ENCODE assay signal across 19 cellular contexts in genomic region chr18:76430636-76431035, GRCh38.
DNase-seq lines count a peak whose midpoint lies in the region; ATAC-seq and TF ChIP-seq lines count a peak whose summit lies in the region.
"Had no signal": no experiment of that assay in that cellular context is flagged by ENCODE, and none has a peak within 500 bp of the region (broad histone marks: within the 10 kb centered on the region; RNA-seq: fewer than 3 reads in every experiment).

No MANE protein-coding gene starts in this region.

- H3K27ac ChIP-seq in Karpas-422 (ENCODE audit: low read length) = peak overlapping the region; percentile 56
- peak overlapping the region; percentile 49 for H3K27ac ChIP-seq in caudate nucleus (ENCODE audit: low read depth, low read length)
- H3K27ac ChIP-seq in uterus = peak overlapping the region; percentile 79 to 96
- H3K27ac ChIP-seq: RWPE1, SJSA1 had no signal

- H3K27ac Mint-ChIP-seq in activated CD4-positive, alpha-beta T cell treated with anti-CD3 and anti-CD28 coated beads, Interleukin-2, amount 10 ng/mL, durations not matched to agents 24 days and 14 days = no peak overlapping the region
- H3K27ac Mint-ChIP-seq: B cell; CD4-positive, CD25-positive, alpha-beta regulatory T cell had no signal

- peak overlapping the region; percentile 42 for H3K4me2 ChIP-seq in Karpas-422 (ENCODE audit: low read depth, low read length, poor library complexity, severe bottlenecking)

- H3K4me1 ChIP-seq in Karpas-422 (ENCODE audit: low read length) (peaks cover 45% of the 10 kb centered on the region), uterus (peaks cover 9 to 14% of the 10 kb centered on the region in 2 donors)
- H3K4me1 ChIP-seq: Caco-2, SJSA1 had no signal

- H2AFZ ChIP-seq in Karpas-422 (ENCODE audit: low read length) = no peak overlapping the region

- no peak overlapping the region for H3K4me3 Mint-ChIP-seq in activated CD4-positive, alpha-beta T cell treated with anti-CD3 and anti-CD28 coated beads, Interleukin-2, amount 10 ng/mL, durations not matched to agents 24 days and 14 days
- H3K4me3 Mint-ChIP-seq: B cell; CD4-positive, CD25-positive, alpha-beta regulatory T cell had no signal

- H3K27me3 Mint-ChIP-seq in activated CD4-positive, alpha-beta T cell treated with anti-CD3 and anti-CD28 coated beads, Interleukin-2, amount 10 ng/mL, durations not matched to agents 24 days and 14 days = no peaks in the 10 kb centered on the region
- H3K27me3 Mint-ChIP-seq: B cell; CD4-positive, CD25-positive, alpha-beta regulatory T cell had no signal

- H3K27me3 ChIP-seq in Karpas-422 (ENCODE audit: low read length) (no peaks in the 10 kb centered on the region), uterus (no peaks in the 10 kb centered on the region)
- H3K27me3 ChIP-seq: SJSA1 had no signal

- no peak for ATAC-seq in HG02840 (IDR thresholded peaks at IDR 0.05; ENCODE audit: low FRiP score, unreplicated experiment)

- H3K9me3 ChIP-seq in Karpas-422 (ENCODE audit: low read length) (no peaks in the 10 kb centered on the region), uterus (no peaks in the 10 kb centered on the region)
- H3K9me3 ChIP-seq: Caco-2, SJSA1 had no signal

- no peak for TF ChIP-seq CTCF in uterus (IDR thresholded peaks at IDR 0.05)

- peak overlapping the region; percentile 29; the same call in 1 of the 2 replicates for H3K4me3 ChIP-seq in Karpas-422 (ENCODE audit: low read length)
- H3K4me3 ChIP-seq in uterus = no peak overlapping the region
- H3K4me3 ChIP-seq: SJSA1 had no signal

- peaks cover 100% of the 10 kb centered on the region for H3K79me2 ChIP-seq in Karpas-422 (ENCODE audit: low read length)

- no peaks in the 10 kb centered on the region for H3K4me1 Mint-ChIP-seq in activated CD4-positive, alpha-beta T cell treated with anti-CD3 and anti-CD28 coated beads, Interleukin-2, amount 10 ng/mL, durations not matched to agents 24 days and 14 days

- H3K9me2 ChIP-seq in Karpas-422 (replicated peaks; ENCODE audit: insufficient read depth, low read length) = no peaks in the 10 kb centered on the region

- peaks cover 78% of the 10 kb centered on the region for H4K20me1 ChIP-seq in Karpas-422 (ENCODE audit: insufficient read depth, low read depth, low read length)

- peaks cover 33% of the 10 kb centered on the region for H3K36me3 ChIP-seq in Karpas-422 (ENCODE audit: insufficient read depth, low read length)
- H3K36me3 ChIP-seq in uterus = no peaks in the 10 kb centered on the region
- H3K36me3 ChIP-seq: SJSA1 had no signal

- H3K36me3 Mint-ChIP-seq in activated CD4-positive, alpha-beta T cell treated with anti-CD3 and anti-CD28 coated beads, Interleukin-2, amount 10 ng/mL, durations not matched to agents 24 days and 14 days (ENCODE audit: low read depth) = no peaks in the 10 kb centered on the region
- H3K36me3 Mint-ChIP-seq: CD4-positive, CD25-positive, alpha-beta regulatory T cell had no signal

- DNase-seq in Karpas-422 = no peak
- DNase-seq in caudate nucleus (lab: John Stamatoyannopoulos, UW) = no peak
- peak; percentile 24 for DNase-seq in iris pigment epithelial cell (ENCODE audit: low read depth)
- DNase-seq in uterus = no peak
- no peak for DNase-seq in NCI-H82 (lab: John Stamatoyannopoulos, UW)
- DNase-seq in activated CD4-positive, alpha-beta T cell treated with anti-CD3 and anti-CD28 coated beads, Interleukin-2, amount 10 ng/mL, durations not matched to agents 24 days and 14 days = no peak
- DNase-seq: ACHN; Caco-2; CD4-positive, CD25-positive, alpha-beta regulatory T cell; DMS53; H7; NCI-H1105; NCI-H1694 treated with DMSO at 0.1 percent for 48 hours; NCI-H345; NK-92 treated with Interleukin-12 subunit alpha and Interleukin-12 subunit beta, amount 100 ng/mL, for 24 hours had no signal

- no peak for TF ChIP-seq POLR2A in uterus (IDR thresholded peaks at IDR 0.05)

- H3K9ac ChIP-seq in Karpas-422 (ENCODE audit: low read length) = no peak overlapping the region

- intact Hi-C loops in uterus (cut with DNase I; ENCODE audit: low total_unique reads) = no loop called here
- intact Hi-C loops in activated CD4-positive, alpha-beta T cell treated with anti-CD3 and anti-CD28 coated beads, Interleukin-2, amount 10 ng/mL, durations not matched to agents 24 days and 14 days (cut with micrococcal nuclease) = no loop called here

- no peaks in the 10 kb centered on the region for H3K9me3 Mint-ChIP-seq in activated CD4-positive, alpha-beta T cell treated with anti-CD3 and anti-CD28 coated beads, Interleukin-2, amount 10 ng/mL, durations not matched to agents 24 days and 14 days
- H3K9me3 Mint-ChIP-seq: CD4-positive, CD25-positive, alpha-beta regulatory T cell had no signal
